In the genomic region with DNA sequence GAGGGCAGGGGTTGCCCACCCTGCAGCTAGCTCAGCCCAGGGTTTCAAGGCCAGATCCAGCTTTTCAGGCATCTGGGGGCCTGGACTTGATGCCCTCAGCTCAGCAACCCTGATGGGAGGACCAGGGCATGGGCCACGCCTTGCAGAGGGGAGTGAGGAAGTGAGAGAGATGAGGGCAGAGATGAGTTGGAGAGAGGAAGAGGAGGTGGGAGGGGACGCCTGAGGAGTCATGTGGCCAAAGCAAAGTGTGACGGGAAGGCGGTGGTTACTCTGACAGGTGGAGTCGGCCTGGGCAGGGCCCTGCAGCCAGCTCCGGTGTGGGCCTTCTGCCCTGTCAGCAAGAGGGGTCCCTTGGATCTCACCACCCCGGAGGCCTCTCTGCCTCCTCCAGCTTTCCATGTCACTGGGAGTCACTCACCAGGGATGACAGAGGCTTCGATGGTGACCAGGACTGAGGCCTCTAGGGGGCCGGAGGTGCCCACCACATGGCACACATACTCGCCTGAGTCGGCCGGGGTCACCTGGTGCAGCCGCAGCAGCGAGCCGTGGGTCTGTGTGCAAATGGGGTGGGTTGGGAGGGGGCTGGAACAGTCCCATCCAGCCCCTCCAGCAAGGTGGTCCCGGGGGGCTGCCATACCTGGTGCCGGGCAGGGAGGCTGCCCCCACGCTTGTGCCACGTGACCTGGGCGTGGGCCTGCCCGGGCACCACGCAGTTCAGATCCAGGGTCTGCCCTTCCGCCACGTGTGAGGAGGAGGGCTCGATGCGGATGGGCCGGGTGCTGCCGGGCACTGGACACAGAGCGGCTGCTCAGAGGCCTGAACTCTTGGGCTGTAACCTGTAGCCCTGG, we compare ENCODE assay signal across 12 cellular contexts.
A peak's percentile ranks its signal among the peaks of the same experiment; 100 is the strongest.
DNase-seq lines count a peak whose midpoint lies in the region; ATAC-seq lines count a peak whose summit lies in the region.
"Had no signal": no experiment of that assay in that cellular context is flagged by ENCODE, and none has a peak within 500 bp of the region (broad histone marks: within the 10 kb centered on the region; RNA-seq: fewer than 3 reads in every experiment).

No MANE protein-coding gene starts in this region.

- H3K27ac Mint-ChIP-seq in activated naive CD4-positive, alpha-beta T cell treated with anti-CD3 and anti-CD28 coated beads, Interleukin-2, amount 10 ng/mL, durations not matched to agents 7 days and 5 days, result no peak overlapping the region
- no peak overlapping the region for H3K27ac Mint-ChIP-seq in stimulated activated effector memory CD8-positive, alpha-beta T cell treated with anti-CD3 and anti-CD28 coated beads, Interleukin-12 subunit alpha, Interleukin-12 subunit beta, amount 100 ng/mL, for 72 hours
- H3K27ac Mint-ChIP-seq: activated T-cell treated with anti-CD3 and anti-CD28 coated beads, Interleukin-2, amount 50 U/mL, for 24 hours had no signal

- H3K4me3 Mint-ChIP-seq in activated naive CD4-positive, alpha-beta T cell treated with anti-CD3 and anti-CD28 coated beads, Interleukin-2, amount 10 ng/mL, durations not matched to agents 7 days and 5 days, result no peak overlapping the region
- no peak overlapping the region for H3K4me3 Mint-ChIP-seq in stimulated activated effector memory CD8-positive, alpha-beta T cell treated with anti-CD3 and anti-CD28 coated beads, Interleukin-12 subunit alpha, Interleukin-12 subunit beta, amount 100 ng/mL, for 72 hours
- H3K4me3 Mint-ChIP-seq: activated T-cell treated with anti-CD3 and anti-CD28 coated beads, Interleukin-2, amount 50 U/mL, for 24 hours had no signal

- CTCF ChIA-PET in activated naive CD4-positive, alpha-beta T cell treated with anti-CD3 and anti-CD28 coated beads, Interleukin-2, amount 10 ng/mL, durations not matched to agents 7 days and 5 days (lab: Charles Lee), result no interaction called here

- peak; percentile 68 for ATAC-seq in HG02759 (IDR thresholded peaks at IDR 0.05; ENCODE audit: unreplicated experiment)
- peak; percentile 37 for ATAC-seq in stimulated activated effector memory CD8-positive, alpha-beta T cell treated with anti-CD3 and anti-CD28 coated beads, Interleukin-12 subunit alpha, Interleukin-12 subunit beta, amount 100 ng/mL, for 72 hours
- ATAC-seq in GM18873 (IDR thresholded peaks at IDR 0.05; ENCODE audit: low FRiP score, unreplicated experiment), result no peak

- H3K4me1 Mint-ChIP-seq in activated naive CD4-positive, alpha-beta T cell treated with anti-CD3 and anti-CD28 coated beads, Interleukin-2, amount 10 ng/mL, durations not matched to agents 7 days and 5 days, result peaks cover 6% of the 10 kb centered on the region
- H3K4me1 Mint-ChIP-seq in stimulated activated effector memory CD8-positive, alpha-beta T cell treated with anti-CD3 and anti-CD28 coated beads, Interleukin-12 subunit alpha, Interleukin-12 subunit beta, amount 100 ng/mL, for 72 hours, result peaks cover 8% of the 10 kb centered on the region

- H3K9me3 Mint-ChIP-seq in activated naive CD4-positive, alpha-beta T cell treated with anti-CD3 and anti-CD28 coated beads, Interleukin-2, amount 10 ng/mL, durations not matched to agents 7 days and 5 days, result no peaks in the 10 kb centered on the region
- H3K9me3 Mint-ChIP-seq in stimulated activated effector memory CD8-positive, alpha-beta T cell treated with anti-CD3 and anti-CD28 coated beads, Interleukin-12 subunit alpha, Interleukin-12 subunit beta, amount 100 ng/mL, for 72 hours, result no peaks in the 10 kb centered on the region
- H3K9me3 Mint-ChIP-seq: activated T-cell treated with anti-CD3 and anti-CD28 coated beads, Interleukin-2, amount 50 U/mL, for 24 hours had no signal

- H3K36me3 Mint-ChIP-seq in activated naive CD4-positive, alpha-beta T cell treated with anti-CD3 and anti-CD28 coated beads, Interleukin-2, amount 10 ng/mL, durations not matched to agents 7 days and 5 days, result no peaks in the 10 kb centered on the region
- H3K36me3 Mint-ChIP-seq in stimulated activated effector memory CD8-positive, alpha-beta T cell treated with anti-CD3 and anti-CD28 coated beads, Interleukin-12 subunit alpha, Interleukin-12 subunit beta, amount 100 ng/mL, for 72 hours, result no peaks in the 10 kb centered on the region

- no peaks in the 10 kb centered on the region for H3K27me3 Mint-ChIP-seq in activated naive CD4-positive, alpha-beta T cell treated with anti-CD3 and anti-CD28 coated beads, Interleukin-2, amount 10 ng/mL, durations not matched to agents 7 days and 5 days
- H3K27me3 Mint-ChIP-seq: activated T-cell treated with anti-CD3 and anti-CD28 coated beads, Interleukin-2, amount 50 U/mL, for 24 hours had no signal

- peak; percentile 25 for DNase-seq in activated naive CD4-positive, alpha-beta T cell treated with anti-CD3 and anti-CD28 coated beads, Interleukin-2, amount 10 ng/mL, durations not matched to agents 7 days and 5 days
- no peak for DNase-seq in activated naive CD4-positive, alpha-beta T cell (lab: John Stamatoyannopoulos, UW)
- DNase-seq in SIG-M5 (lab: John Stamatoyannopoulos, UW), result peak; percentile 7
- DNase-seq in stimulated activated effector memory CD8-positive, alpha-beta T cell treated with anti-CD3 and anti-CD28 coated beads, Interleukin-12 subunit alpha, Interleukin-12 subunit beta, amount 100 ng/mL, for 72 hours (ENCODE audit: low spot score in 2 of 2), result no peak
- DNase-seq in foreskin melanocyte, result no peak
- DNase-seq in HPDE6-E6E7 (ENCODE audit: extremely low spot score), result no peak
- DNase-seq: activated T-cell treated with anti-CD3 and anti-CD28 coated beads, Interleukin-2, amount 50 U/mL, for 24 hours; NCI-H1694 treated with DMSO at 0.1 percent for 48 hours; PC-9; T1000 had no signal

Comparison
In these comparisons a context has a peak if more than half of its experiments do, and no peak if none do; other contexts are left out.
1. DNase-seq: peak in activated naive CD4-positive, alpha-beta T cell treated with anti-CD3 and anti-CD28 coated beads, Interleukin-2, amount 10 ng/mL, durations not matched to agents 7 days and 5 days (single experiment) and SIG-M5 (single experiment); none in activated naive CD4-positive, alpha-beta T cell (0 of 4), stimulated activated effector memory CD8-positive, alpha-beta T cell treated with anti-CD3 and anti-CD28 coated beads, Interleukin-12 subunit alpha, Interleukin-12 subunit beta, amount 100 ng/mL, for 72 hours (0 of 2), foreskin melanocyte (single experiment) and HPDE6-E6E7 (single experiment).